ENCODE assay signal across 1 cellular context in genomic region chr16:28846080-28846932, GRCh38.
TF ChIP-seq lines count a peak whose summit lies in the region.

TUFM (minus strand) TSS chr16:28846348; CDS start chr16:28846269, 79 bp downstream.

TF ChIP-seq in HepG2, 621 proteins besides CTCF, POLR2A, EP300 and RAD21 (continued from another document and continues in another):
- no peak for TF ChIP-seq FOXO4 (CRISPR knock-in tag; conservative IDR thresholded peaks at IDR 0.05)
- TF ChIP-seq NAIF1 (CRISPR knock-in tag; IDR thresholded peaks at IDR 0.05; ENCODE audit: borderline replicate concordance) = peak; percentile 86; the same call in 1 of the 2 replicates
- TF ChIP-seq MNT (IDR thresholded peaks at IDR 0.05) = peak; percentile 66
- TF ChIP-seq ZNF558 (CRISPR knock-in tag; IDR thresholded peaks at IDR 0.05; ENCODE audit: borderline replicate concordance) = no peak
- peak; percentile 67 for TF ChIP-seq SRSF1 (optimal IDR thresholded peaks at IDR 0.05; ENCODE audit: low read depth, low read length)
- no peak for TF ChIP-seq ZNF562 (CRISPR knock-in tag; IDR thresholded peaks at IDR 0.05; ENCODE audit: borderline replicate concordance)
- peak; percentile 82 for TF ChIP-seq ZNF414 (CRISPR knock-in tag; IDR thresholded peaks at IDR 0.05)
- peak; percentile 72; the same call in 1 of the 2 replicates for TF ChIP-seq ZMYM2 (CRISPR knock-in tag; IDR thresholded peaks at IDR 0.05)
- TF ChIP-seq ZNF605 (CRISPR knock-in tag; IDR thresholded peaks at IDR 0.05) = peak; percentile 95
- peak; percentile 95 for TF ChIP-seq NR2C2 (CRISPR knock-in tag; IDR thresholded peaks at IDR 0.05; ENCODE audit: borderline replicate concordance)
- TF ChIP-seq ZNF460 (CRISPR knock-in tag; IDR thresholded peaks at IDR 0.05; ENCODE audit: borderline replicate concordance) = peak; percentile 44; the same call in 1 of the 2 replicates
- TF ChIP-seq ATF3 (CRISPR knock-in tag; IDR thresholded peaks at IDR 0.05) = no peak
- peak; percentile 96; the same call in 1 of the 2 replicates for TF ChIP-seq KLF13 (CRISPR knock-in tag; IDR thresholded peaks at IDR 0.05)
- TF ChIP-seq AGO1 (IDR thresholded peaks at IDR 0.05; ENCODE audit: low read depth, low read length, poor library complexity, severe bottlenecking) = peak; percentile 88
- TF ChIP-seq CBX2 (IDR thresholded peaks at IDR 0.05; ENCODE audit: low read depth, low read length) = no peak
- TF ChIP-seq CBX2 (CRISPR knock-in tag; IDR thresholded peaks at IDR 0.05; ENCODE audit: low read depth) = no peak
- TF ChIP-seq ZFP82 (CRISPR knock-in tag; IDR thresholded peaks at IDR 0.05; ENCODE audit: borderline replicate concordance) = peak; percentile 64; the same call in 1 of the 2 replicates
- TF ChIP-seq TP53 (CRISPR knock-in tag; conservative IDR thresholded peaks at IDR 0.05) = peak; percentile 84; the same call in 1 of the 2 replicates
- TF ChIP-seq POGK (CRISPR knock-in tag; conservative IDR thresholded peaks at IDR 0.05) = peak; percentile 75
- peak; percentile 17 for TF ChIP-seq ZNF121 (CRISPR knock-in tag; IDR thresholded peaks at IDR 0.05)
- TF ChIP-seq HNRNPLL (IDR thresholded peaks at IDR 0.05; ENCODE audit: low read depth, low read length, poor library complexity, severe bottlenecking) = peak; percentile 88
- no peak for TF ChIP-seq ZNF530 (CRISPR knock-in tag; IDR thresholded peaks at IDR 0.05; ENCODE audit: low read depth)
- TF ChIP-seq CCDC6 (CRISPR knock-in tag; IDR thresholded peaks at IDR 0.05) = peak; percentile 95
- peak; percentile 76; the same call in 1 of the 2 replicates for TF ChIP-seq SP140L (CRISPR knock-in tag; IDR thresholded peaks at IDR 0.05; ENCODE audit: borderline replicate concordance)
- peak; percentile 56 for TF ChIP-seq BHLHE40 (IDR thresholded peaks at IDR 0.05; ENCODE audit: low read length)
- peak; percentile 97; the same call in 1 of the 2 replicates for TF ChIP-seq ZSCAN30 (CRISPR knock-in tag; IDR thresholded peaks at IDR 0.05)
- TF ChIP-seq SMYD3 (CRISPR knock-in tag; IDR thresholded peaks at IDR 0.05) = no peak; the same call in 1 of the 2 replicates
- TF ChIP-seq SCMH1 (CRISPR knock-in tag; IDR thresholded peaks at IDR 0.05; ENCODE audit: borderline replicate concordance) = no peak
- no peak; the same call in none of the 2 replicates for TF ChIP-seq ZNF335 (CRISPR knock-in tag; IDR thresholded peaks at IDR 0.05)
- TF ChIP-seq ATRX (CRISPR knock-in tag; IDR thresholded peaks at IDR 0.05; ENCODE audit: borderline replicate concordance) = no peak
- TF ChIP-seq ZNF382 (CRISPR knock-in tag; IDR thresholded peaks at IDR 0.05; ENCODE audit: borderline replicate concordance) = no peak
- TF ChIP-seq NBN (conservative IDR thresholded peaks at IDR 0.05) = no peak
- no peak for TF ChIP-seq RNF2 (conservative IDR thresholded peaks at IDR 0.05; ENCODE audit: low read depth)
- peak; percentile 81 for TF ChIP-seq ZBTB7A (CRISPR knock-in tag; IDR thresholded peaks at IDR 0.05)
- TF ChIP-seq SMAD1 (CRISPR knock-in tag; IDR thresholded peaks at IDR 0.05; ENCODE audit: borderline replicate concordance, low read depth) = peak; percentile 71; the same call in 1 of the 2 replicates
- TF ChIP-seq MAFK (conservative IDR thresholded peaks at IDR 0.05 in 1 of 2, IDR thresholded peaks at IDR 0.05 in 1 of 2; ENCODE audit: low read length in 2 of 2) = no peak; a peak in 1 of 4 replicates
- TF ChIP-seq ZNF776 (CRISPR knock-in tag; IDR thresholded peaks at IDR 0.05) = peak; percentile 89
- peak in 1 of 2 experiments; percentile 60; a peak in 1 of 4 replicates for TF ChIP-seq ATF4 (CRISPR knock-in tag; IDR thresholded peaks at IDR 0.05)
- TF ChIP-seq NFE2L2 (IDR thresholded peaks at IDR 0.05; ENCODE audit: low read length) = no peak
- TF ChIP-seq ZNF317 (CRISPR knock-in tag; IDR thresholded peaks at IDR 0.05) = peak; percentile 83; the same call in 1 of the 2 replicates
- TF ChIP-seq ZSCAN31 (CRISPR knock-in tag; IDR thresholded peaks at IDR 0.05; ENCODE audit: low read depth) = peak; percentile 99
- TF ChIP-seq ARID5B (CRISPR knock-in tag; IDR thresholded peaks at IDR 0.05) = peak; percentile 36
- no peak for TF ChIP-seq CREBL2 (CRISPR knock-in tag; IDR thresholded peaks at IDR 0.05; ENCODE audit: borderline replicate concordance)
- TF ChIP-seq ZNF318 (CRISPR knock-in tag; IDR thresholded peaks at IDR 0.05) = no peak
